In the genomic region with DNA sequence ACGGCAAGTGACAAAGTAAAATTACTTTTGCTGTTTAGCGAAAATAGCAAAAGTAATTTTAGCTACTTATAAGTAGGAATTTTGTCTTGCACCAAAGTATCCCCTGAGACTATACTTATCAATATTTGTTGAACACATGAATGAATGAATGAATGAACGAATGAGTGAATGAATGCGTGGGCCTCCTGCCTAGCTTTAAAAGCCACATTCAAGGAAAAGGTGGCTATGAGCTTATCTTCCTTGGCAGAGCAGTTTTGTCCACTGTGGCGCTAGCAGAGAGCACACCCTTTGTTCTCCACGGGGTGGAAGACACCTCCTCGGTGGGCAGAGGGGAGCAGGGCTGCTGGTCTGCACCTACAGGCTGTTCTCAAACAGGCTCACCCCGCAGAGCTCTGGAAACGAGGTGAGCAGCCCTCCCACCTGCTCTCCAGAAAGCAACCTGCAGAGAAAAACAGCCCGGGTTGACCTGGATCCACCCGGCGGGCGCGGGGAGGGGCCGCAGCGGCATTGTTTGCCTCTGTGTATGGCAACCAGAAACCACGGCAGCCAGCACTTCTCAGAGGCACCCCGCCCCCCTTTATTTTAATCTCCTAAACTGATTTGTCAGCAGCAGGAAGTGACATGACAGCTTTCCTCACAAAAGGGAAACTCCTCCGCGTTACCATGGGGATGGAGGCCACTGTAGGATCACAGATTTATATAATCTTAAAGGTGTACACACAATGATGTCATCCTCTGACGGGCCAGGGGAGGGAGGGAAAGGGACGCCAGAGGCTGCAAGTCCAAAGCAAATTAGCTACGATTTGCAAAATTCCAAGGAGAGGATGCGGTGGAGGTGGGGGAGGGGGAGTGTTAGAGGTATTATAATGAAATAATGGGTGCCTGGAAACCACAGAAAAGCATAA, we compare ENCODE assay signal across 1 cellular context.
TF ChIP-seq lines count a peak whose summit lies in the region.

No MANE protein-coding gene starts in this region.

TF ChIP-seq in HEK293, 187 proteins besides CTCF, POLR2A, EP300 and RAD21 (continued from another document and continues in another):
- TF ChIP-seq ZNF132 (tag by site-specific recombination; IDR thresholded peaks at IDR 0.05; ENCODE audit: borderline replicate concordance) (no peak), ZNF830 (tag by site-specific recombination; IDR thresholded peaks at IDR 0.05; ENCODE audit: low read depth) (no peak), ZXDB (tag by site-specific recombination; IDR thresholded peaks at IDR 0.05) (no peak; the same call in 1 of the 2 replicates), ZNF354C (tag by site-specific recombination; IDR thresholded peaks at IDR 0.05; ENCODE audit: borderline replicate concordance, low read depth) (no peak), ZNF792 (tag by site-specific recombination; IDR thresholded peaks at IDR 0.05) (no peak), ZSCAN23 (tag by site-specific recombination; IDR thresholded peaks at IDR 0.05) (peak; percentile 22; the same call in 1 of the 2 replicates), ZNF701 (tag by site-specific recombination; IDR thresholded peaks at IDR 0.05) (no peak), SCRT1 (tag by site-specific recombination; IDR thresholded peaks at IDR 0.05; ENCODE audit: borderline replicate concordance) (no peak), SP3 (tag by site-specific recombination; IDR thresholded peaks at IDR 0.05) (peak; percentile 50; the same call in 1 of the 2 replicates), PRDM4 (tag by site-specific recombination; IDR thresholded peaks at IDR 0.05) (peak; percentile 99), ZNF404 (tag by site-specific recombination; IDR thresholded peaks at IDR 0.05) (no peak), ZSCAN16 (tag by site-specific recombination; IDR thresholded peaks at IDR 0.05) (no peak), IKZF3 (tag by site-specific recombination; IDR thresholded peaks at IDR 0.05) (peak; percentile 93), ZNF266 (tag by site-specific recombination; IDR thresholded peaks at IDR 0.05; ENCODE audit: low read depth) (no peak), OVOL3 (tag by site-specific recombination; IDR thresholded peaks at IDR 0.05) (no peak), ZNF571 (tag by site-specific recombination; IDR thresholded peaks at IDR 0.05) (no peak), ZNF621 (tag by site-specific recombination; IDR thresholded peaks at IDR 0.05) (no peak), ZNF23 (tag by site-specific recombination; IDR thresholded peaks at IDR 0.05; ENCODE audit: borderline replicate concordance) (no peak), ZNF302 (tag by site-specific recombination; IDR thresholded peaks at IDR 0.05; ENCODE audit: low read depth) (no peak), ZNF140 (tag by site-specific recombination; IDR thresholded peaks at IDR 0.05) (no peak), ZNF600 (tag by site-specific recombination; IDR thresholded peaks at IDR 0.05) (peak; percentile 87), ZEB2 (tag by site-specific recombination; IDR thresholded peaks at IDR 0.05) (0 out of 2 replicates have a peak, but pooled peaks have one; percentile 77), ZNF768 (tag by site-specific recombination; IDR thresholded peaks at IDR 0.05) (no peak), ZFP37 (tag by site-specific recombination; IDR thresholded peaks at IDR 0.05) (no peak), ZNF529 (tag by site-specific recombination; IDR thresholded peaks at IDR 0.05; ENCODE audit: insufficient replicate concordance) (no peak), SP7 (tag by site-specific recombination; IDR thresholded peaks at IDR 0.05) (peak; percentile 94), ZNF202 (tag by site-specific recombination; IDR thresholded peaks at IDR 0.05; ENCODE audit: borderline replicate concordance) (no peak), ZFP69B (tag by site-specific recombination; IDR thresholded peaks at IDR 0.05) (peak; percentile 26; the same call in 1 of the 2 replicates), ZFP41 (tag by site-specific recombination; IDR thresholded peaks at IDR 0.05; ENCODE audit: borderline replicate concordance) (no peak), HOXA7 (CRISPR knock-in tag; IDR thresholded peaks at IDR 0.05; ENCODE audit: borderline replicate concordance) (no peak)
- TF ChIP-seq, protein P1, sequence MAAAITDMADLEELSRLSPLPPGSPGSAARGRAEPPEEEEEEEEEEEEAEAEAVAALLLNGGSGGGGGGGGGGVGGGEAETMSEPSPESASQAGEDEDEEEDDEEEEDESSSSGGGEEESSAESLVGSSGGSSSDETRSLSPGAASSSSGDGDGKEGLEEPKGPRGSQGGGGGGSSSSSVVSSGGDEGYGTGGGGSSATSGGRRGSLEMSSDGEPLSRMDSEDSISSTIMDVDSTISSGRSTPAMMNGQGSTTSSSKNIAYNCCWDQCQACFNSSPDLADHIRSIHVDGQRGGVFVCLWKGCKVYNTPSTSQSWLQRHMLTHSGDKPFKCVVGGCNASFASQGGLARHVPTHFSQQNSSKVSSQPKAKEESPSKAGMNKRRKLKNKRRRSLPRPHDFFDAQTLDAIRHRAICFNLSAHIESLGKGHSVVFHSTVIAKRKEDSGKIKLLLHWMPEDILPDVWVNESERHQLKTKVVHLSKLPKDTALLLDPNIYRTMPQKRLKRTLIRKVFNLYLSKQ (tag by site-specific recombination; IDR thresholded peaks at IDR 0.05; ENCODE audit: borderline replicate concordance) = no peak
- TF ChIP-seq, protein P2, sequence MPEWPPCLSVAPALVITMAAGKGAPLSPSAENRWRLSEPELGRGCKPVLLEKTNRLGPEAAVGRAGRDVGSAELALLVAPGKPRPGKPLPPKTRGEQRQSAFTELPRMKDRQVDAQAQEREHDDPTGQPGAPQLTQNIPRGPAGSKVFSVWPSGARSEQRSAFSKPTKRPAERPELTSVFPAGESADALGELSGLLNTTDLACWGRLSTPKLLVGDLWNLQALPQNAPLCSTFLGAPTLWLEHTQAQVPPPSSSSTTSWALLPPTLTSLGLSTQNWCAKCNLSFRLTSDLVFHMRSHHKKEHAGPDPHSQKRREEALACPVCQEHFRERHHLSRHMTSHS (tag by site-specific recombination; IDR thresholded peaks at IDR 0.05) = no peak
- TF ChIP-seq, protein P3, sequence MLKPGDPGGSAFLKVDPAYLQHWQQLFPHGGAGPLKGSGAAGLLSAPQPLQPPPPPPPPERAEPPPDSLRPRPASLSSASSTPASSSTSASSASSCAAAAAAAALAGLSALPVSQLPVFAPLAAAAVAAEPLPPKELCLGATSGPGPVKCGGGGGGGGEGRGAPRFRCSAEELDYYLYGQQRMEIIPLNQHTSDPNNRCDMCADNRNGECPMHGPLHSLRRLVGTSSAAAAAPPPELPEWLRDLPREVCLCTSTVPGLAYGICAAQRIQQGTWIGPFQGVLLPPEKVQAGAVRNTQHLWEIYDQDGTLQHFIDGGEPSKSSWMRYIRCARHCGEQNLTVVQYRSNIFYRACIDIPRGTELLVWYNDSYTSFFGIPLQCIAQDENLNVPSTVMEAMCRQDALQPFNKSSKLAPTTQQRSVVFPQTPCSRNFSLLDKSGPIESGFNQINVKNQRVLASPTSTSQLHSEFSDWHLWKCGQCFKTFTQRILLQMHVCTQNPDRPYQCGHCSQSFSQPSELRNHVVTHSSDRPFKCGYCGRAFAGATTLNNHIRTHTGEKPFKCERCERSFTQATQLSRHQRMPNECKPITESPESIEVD (tag by site-specific recombination; IDR thresholded peaks at IDR 0.05) = peak; percentile 73; the same call in 1 of the 2 replicates
- TF ChIP-seq, protein P4, sequence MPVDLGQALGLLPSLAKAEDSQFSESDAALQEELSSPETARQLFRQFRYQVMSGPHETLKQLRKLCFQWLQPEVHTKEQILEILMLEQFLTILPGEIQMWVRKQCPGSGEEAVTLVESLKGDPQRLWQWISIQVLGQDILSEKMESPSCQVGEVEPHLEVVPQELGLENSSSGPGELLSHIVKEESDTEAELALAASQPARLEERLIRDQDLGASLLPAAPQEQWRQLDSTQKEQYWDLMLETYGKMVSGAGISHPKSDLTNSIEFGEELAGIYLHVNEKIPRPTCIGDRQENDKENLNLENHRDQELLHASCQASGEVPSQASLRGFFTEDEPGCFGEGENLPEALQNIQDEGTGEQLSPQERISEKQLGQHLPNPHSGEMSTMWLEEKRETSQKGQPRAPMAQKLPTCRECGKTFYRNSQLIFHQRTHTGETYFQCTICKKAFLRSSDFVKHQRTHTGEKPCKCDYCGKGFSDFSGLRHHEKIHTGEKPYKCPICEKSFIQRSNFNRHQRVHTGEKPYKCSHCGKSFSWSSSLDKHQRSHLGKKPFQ (tag by site-specific recombination; IDR thresholded peaks at IDR 0.05) = no peak; the same call in 1 of the 2 replicates
- TF ChIP-seq, protein P5, sequence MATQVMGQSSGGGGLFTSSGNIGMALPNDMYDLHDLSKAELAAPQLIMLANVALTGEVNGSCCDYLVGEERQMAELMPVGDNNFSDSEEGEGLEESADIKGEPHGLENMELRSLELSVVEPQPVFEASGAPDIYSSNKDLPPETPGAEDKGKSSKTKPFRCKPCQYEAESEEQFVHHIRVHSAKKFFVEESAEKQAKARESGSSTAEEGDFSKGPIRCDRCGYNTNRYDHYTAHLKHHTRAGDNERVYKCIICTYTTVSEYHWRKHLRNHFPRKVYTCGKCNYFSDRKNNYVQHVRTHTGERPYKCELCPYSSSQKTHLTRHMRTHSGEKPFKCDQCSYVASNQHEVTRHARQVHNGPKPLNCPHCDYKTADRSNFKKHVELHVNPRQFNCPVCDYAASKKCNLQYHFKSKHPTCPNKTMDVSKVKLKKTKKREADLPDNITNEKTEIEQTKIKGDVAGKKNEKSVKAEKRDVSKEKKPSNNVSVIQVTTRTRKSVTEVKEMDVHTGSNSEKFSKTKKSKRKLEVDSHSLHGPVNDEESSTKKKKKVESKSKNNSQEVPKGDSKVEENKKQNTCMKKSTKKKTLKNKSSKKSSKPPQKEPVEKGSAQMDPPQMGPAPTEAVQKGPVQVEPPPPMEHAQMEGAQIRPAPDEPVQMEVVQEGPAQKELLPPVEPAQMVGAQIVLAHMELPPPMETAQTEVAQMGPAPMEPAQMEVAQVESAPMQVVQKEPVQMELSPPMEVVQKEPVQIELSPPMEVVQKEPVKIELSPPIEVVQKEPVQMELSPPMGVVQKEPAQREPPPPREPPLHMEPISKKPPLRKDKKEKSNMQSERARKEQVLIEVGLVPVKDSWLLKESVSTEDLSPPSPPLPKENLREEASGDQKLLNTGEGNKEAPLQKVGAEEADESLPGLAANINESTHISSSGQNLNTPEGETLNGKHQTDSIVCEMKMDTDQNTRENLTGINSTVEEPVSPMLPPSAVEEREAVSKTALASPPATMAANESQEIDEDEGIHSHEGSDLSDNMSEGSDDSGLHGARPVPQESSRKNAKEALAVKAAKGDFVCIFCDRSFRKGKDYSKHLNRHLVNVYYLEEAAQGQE (tag by site-specific recombination; IDR thresholded peaks at IDR 0.05) = no peak
- TF ChIP-seq, protein P6, sequence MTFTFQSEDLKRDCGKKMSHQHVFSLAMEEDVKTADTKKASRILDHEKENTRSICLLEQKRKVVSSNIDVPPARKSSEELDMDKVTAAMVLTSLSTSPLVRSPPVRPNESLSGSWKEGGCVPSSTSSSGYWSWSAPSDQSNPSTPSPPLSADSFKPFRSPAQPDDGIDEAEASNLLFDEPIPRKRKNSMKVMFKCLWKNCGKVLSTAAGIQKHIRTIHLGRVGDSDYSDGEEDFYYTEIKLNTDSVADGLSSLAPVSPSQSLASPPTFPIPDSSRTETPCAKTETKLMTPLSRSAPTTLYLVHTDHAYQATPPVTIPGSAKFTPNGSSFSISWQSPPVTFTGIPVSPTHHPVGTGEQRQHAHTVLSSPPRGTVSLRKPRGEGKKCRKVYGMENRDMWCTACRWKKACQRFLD (tag by site-specific recombination; IDR thresholded peaks at IDR 0.05) = no peak
- TF ChIP-seq, protein P7, sequence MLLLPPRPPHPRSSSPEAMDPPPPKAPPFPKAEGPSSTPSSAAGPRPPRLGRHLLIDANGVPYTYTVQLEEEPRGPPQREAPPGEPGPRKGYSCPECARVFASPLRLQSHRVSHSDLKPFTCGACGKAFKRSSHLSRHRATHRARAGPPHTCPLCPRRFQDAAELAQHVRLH (tag by site-specific recombination; IDR thresholded peaks at IDR 0.05) = no peak
- TF ChIP-seq, protein P8, sequence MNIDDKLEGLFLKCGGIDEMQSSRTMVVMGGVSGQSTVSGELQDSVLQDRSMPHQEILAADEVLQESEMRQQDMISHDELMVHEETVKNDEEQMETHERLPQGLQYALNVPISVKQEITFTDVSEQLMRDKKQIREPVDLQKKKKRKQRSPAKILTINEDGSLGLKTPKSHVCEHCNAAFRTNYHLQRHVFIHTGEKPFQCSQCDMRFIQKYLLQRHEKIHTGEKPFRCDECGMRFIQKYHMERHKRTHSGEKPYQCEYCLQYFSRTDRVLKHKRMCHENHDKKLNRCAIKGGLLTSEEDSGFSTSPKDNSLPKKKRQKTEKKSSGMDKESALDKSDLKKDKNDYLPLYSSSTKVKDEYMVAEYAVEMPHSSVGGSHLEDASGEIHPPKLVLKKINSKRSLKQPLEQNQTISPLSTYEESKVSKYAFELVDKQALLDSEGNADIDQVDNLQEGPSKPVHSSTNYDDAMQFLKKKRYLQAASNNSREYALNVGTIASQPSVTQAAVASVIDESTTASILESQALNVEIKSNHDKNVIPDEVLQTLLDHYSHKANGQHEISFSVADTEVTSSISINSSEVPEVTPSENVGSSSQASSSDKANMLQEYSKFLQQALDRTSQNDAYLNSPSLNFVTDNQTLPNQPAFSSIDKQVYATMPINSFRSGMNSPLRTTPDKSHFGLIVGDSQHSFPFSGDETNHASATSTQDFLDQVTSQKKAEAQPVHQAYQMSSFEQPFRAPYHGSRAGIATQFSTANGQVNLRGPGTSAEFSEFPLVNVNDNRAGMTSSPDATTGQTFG (tag by site-specific recombination; IDR thresholded peaks at IDR 0.05; ENCODE audit: borderline replicate concordance) = no peak
- TF ChIP-seq, protein P9, sequence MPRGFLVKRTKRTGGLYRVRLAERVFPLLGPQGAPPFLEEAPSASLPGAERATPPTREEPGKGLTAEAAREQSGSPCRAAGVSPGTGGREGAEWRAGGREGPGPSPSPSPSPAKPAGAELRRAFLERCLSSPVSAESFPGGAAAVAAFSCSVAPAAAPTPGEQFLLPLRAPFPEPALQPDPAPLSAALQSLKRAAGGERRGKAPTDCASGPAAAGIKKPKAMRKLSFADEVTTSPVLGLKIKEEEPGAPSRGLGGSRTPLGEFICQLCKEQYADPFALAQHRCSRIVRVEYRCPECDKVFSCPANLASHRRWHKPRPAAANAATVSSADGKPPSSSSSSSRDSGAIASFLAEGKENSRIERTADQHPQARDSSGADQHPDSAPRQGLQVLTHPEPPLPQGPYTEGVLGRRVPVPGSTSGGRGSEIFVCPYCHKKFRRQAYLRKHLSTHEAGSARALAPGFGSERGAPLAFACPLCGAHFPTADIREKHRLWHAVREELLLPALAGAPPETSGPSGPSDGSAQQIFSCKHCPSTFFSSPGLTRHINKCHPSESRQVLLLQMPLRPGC (tag by site-specific recombination; IDR thresholded peaks at IDR 0.05) = 0 out of 2 replicates have a peak, but pooled peaks have one; percentile 23
